Comparison of ENCODE assay signal across 9 cellular contexts in the genomic region with DNA sequence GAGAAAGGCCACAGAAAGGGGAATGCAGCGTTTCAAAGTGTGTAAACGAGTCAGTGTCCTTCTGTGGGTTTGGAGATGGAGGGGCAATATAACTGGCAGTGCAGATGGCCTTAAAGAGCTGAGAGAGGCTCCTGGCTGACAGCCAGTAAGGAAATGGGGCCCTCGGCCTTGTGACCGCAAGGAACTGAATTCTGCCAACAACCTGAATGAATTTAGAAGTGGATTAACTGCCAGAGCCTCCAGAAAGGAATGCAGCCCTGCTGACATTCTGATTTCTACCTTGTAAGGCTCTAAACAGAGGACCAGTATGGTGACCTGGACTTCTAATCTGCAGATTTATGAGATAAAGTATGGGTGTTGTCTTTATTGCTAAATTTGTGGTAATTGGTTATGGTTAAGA. TPM values are rescaled to one million over a fixed set of nuclear protein-coding genes. Genes with fewer than 3 reads are reported as not detected.
DNase-seq lines count a peak whose midpoint lies in the region; ATAC-seq and TF ChIP-seq lines count a peak whose summit lies in the region.
"Had no signal": no experiment of that assay in that cellular context is flagged by ENCODE, and none has a peak within 500 bp of the region (broad histone marks: within the 10 kb centered on the region; RNA-seq: fewer than 3 reads in every experiment).

No MANE protein-coding gene starts in this region.

- H3K4me1 ChIP-seq in right atrium auricular region, result no peaks in the 10 kb centered on the region

- no peak overlapping the region for H3K4me3 ChIP-seq in right atrium auricular region
- H3K4me3 ChIP-seq: dorsolateral prefrontal cortex had no signal

- no peaks in the 10 kb centered on the region for H3K9me3 Mint-ChIP-seq in activated T-cell treated with anti-CD3 and anti-CD28 coated beads, Interleukin-2, amount 50 U/mL, for 24 hours

- peak; percentile 48 for DNase-seq in Right ventricle myocardium superior
- DNase-seq in right atrium auricular region (ENCODE audit: low spot score), result no peak
- DNase-seq in OCI-M1 (lab: John Stamatoyannopoulos, UW), result peak; percentile 70
- peak; percentile 96 for DNase-seq in glomerular visceral epithelial cell (ENCODE audit: extremely low spot score)
- no peak for DNase-seq in mesenteric fat pad (ENCODE audit: low spot score)
- no peak for DNase-seq in activated CD4-positive, alpha-beta T cell treated with anti-CD3 and anti-CD28 coated beads, Interleukin-2, amount 50 U/mL, for 4 hours
- DNase-seq in stimulated activated naive CD8-positive, alpha-beta T cell treated with anti-CD3 and anti-CD28 coated beads, Interleukin-15, Interleukin-2, amounts not matched to agents 100 U/mL and 50 U/mL, for 24 hours, result no peak
- no peak for DNase-seq in activated T-cell treated with anti-CD3 and anti-CD28 coated beads, Interleukin-2, amount 50 U/mL, for 24 hours

- H3K9me3 ChIP-seq in right atrium auricular region, result no peaks in the 10 kb centered on the region

- H3K4me1 Mint-ChIP-seq in activated T-cell treated with anti-CD3 and anti-CD28 coated beads, Interleukin-2, amount 50 U/mL, for 24 hours (ENCODE audit: low read depth), result no peaks in the 10 kb centered on the region

- H3K27me3 ChIP-seq in right atrium auricular region, result no peaks in the 10 kb centered on the region

- H3K27ac Mint-ChIP-seq in activated T-cell treated with anti-CD3 and anti-CD28 coated beads, Interleukin-2, amount 50 U/mL, for 24 hours, result no peak overlapping the region

- peaks cover 6% of the 10 kb centered on the region for H3K27me3 Mint-ChIP-seq in activated T-cell treated with anti-CD3 and anti-CD28 coated beads, Interleukin-2, amount 50 U/mL, for 24 hours

- H3K4me3 Mint-ChIP-seq in activated T-cell treated with anti-CD3 and anti-CD28 coated beads, Interleukin-2, amount 50 U/mL, for 24 hours, result no peak overlapping the region

- no peak overlapping the region for H3K27ac ChIP-seq in right atrium auricular region
- H3K27ac ChIP-seq: dorsolateral prefrontal cortex had no signal

- intact Hi-C loops in Right ventricle myocardium superior (cut with DNase I), result no loop called here

- no peaks in the 10 kb centered on the region for H3K36me3 ChIP-seq in right atrium auricular region

- no peak for TF ChIP-seq CTCF in right atrium auricular region (IDR thresholded peaks at IDR 0.05)

- peak; percentile 43 for ATAC-seq in Right ventricle myocardium superior (ENCODE audit: poor library complexity)
- no peak for ATAC-seq in stimulated activated naive CD8-positive, alpha-beta T cell treated with anti-CD3 and anti-CD28 coated beads, Interleukin-15, Interleukin-2, amounts not matched to agents 100 U/mL and 50 U/mL, for 24 hours

- no peaks in the 10 kb centered on the region for H3K36me3 Mint-ChIP-seq in activated T-cell treated with anti-CD3 and anti-CD28 coated beads, Interleukin-2, amount 50 U/mL, for 24 hours (ENCODE audit: low read depth)

RNA-seq across cellular contexts. Expression of gene NREP, which starts 17.5 kb away (rescaled TPM):
- total RNA-seq in Right ventricle myocardium superior (21.6 TPM), right atrium auricular region (10 to 100 TPM in 1 of 2 donors, 1 to 10 TPM in 1; 7.2 to 22.9 TPM), mesenteric fat pad (6.8 TPM)

Comparison
In these comparisons a context has a peak if more than half of its experiments do, and no peak if none do; other contexts are left out.
1. DNase-seq: peak in Right ventricle myocardium superior (single experiment), OCI-M1 (single experiment) and glomerular visceral epithelial cell (single experiment); none in right atrium auricular region (single experiment), mesenteric fat pad (single experiment), activated CD4-positive, alpha-beta T cell treated with anti-CD3 and anti-CD28 coated beads, Interleukin-2, amount 50 U/mL, for 4 hours (0 of 2), stimulated activated naive CD8-positive, alpha-beta T cell treated with anti-CD3 and anti-CD28 coated beads, Interleukin-15, Interleukin-2, amounts not matched to agents 100 U/mL and 50 U/mL, for 24 hours (single experiment) and activated T-cell treated with anti-CD3 and anti-CD28 coated beads, Interleukin-2, amount 50 U/mL, for 24 hours (single experiment).